Comparison of ENCODE assay signal across 8 cellular contexts in the genomic region with DNA sequence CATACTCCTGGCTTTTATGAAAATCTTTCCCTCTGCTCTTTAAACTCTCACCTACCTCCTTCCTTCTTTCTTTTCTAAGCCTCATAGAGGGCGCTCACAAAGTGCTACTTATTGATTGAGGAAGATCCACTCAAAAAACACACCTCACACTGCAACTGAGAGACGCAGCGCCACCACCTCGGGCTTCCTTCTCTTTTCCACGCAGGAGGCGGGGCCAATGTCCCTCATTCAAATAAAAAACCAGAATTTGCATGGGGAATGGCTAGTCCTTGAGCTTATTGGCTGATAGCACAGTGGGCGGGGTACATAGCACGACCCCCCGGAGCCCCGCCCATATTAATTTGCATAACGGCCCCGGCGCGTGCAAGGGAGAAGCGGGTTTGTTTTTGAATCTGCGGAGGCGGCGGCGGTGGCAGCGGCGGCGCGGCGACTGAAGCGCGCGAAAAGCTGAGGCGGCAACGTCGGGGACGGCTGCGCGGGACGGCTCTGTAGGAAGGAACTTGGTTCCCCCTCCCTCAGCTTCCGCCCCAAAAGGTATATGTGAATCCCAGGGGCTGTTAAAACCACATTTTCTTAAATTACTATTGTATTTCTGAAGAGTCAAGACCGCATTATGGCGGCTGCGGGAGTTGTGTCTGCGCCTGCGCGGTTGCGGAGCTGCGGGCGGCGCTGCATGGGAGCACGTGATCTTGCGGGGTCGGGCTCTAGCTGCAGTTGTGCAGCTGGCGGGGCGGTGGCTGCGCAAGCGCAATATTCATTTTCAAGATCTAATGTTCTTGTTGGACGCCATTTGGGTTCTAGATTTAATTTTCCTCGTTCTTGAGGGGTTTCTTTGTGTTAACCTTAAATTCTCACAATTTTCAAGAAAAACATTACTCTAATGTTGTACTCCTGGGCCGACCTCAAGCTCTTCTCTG. TPM values are rescaled to one million over a fixed set of nuclear protein-coding genes. Genes with fewer than 3 reads are reported as not detected.
A peak's percentile ranks its signal among the peaks of the same experiment; 100 is the strongest.
DNase-seq lines count a peak whose midpoint lies in the region; ATAC-seq and TF ChIP-seq lines count a peak whose summit lies in the region.

A gene with protein sequence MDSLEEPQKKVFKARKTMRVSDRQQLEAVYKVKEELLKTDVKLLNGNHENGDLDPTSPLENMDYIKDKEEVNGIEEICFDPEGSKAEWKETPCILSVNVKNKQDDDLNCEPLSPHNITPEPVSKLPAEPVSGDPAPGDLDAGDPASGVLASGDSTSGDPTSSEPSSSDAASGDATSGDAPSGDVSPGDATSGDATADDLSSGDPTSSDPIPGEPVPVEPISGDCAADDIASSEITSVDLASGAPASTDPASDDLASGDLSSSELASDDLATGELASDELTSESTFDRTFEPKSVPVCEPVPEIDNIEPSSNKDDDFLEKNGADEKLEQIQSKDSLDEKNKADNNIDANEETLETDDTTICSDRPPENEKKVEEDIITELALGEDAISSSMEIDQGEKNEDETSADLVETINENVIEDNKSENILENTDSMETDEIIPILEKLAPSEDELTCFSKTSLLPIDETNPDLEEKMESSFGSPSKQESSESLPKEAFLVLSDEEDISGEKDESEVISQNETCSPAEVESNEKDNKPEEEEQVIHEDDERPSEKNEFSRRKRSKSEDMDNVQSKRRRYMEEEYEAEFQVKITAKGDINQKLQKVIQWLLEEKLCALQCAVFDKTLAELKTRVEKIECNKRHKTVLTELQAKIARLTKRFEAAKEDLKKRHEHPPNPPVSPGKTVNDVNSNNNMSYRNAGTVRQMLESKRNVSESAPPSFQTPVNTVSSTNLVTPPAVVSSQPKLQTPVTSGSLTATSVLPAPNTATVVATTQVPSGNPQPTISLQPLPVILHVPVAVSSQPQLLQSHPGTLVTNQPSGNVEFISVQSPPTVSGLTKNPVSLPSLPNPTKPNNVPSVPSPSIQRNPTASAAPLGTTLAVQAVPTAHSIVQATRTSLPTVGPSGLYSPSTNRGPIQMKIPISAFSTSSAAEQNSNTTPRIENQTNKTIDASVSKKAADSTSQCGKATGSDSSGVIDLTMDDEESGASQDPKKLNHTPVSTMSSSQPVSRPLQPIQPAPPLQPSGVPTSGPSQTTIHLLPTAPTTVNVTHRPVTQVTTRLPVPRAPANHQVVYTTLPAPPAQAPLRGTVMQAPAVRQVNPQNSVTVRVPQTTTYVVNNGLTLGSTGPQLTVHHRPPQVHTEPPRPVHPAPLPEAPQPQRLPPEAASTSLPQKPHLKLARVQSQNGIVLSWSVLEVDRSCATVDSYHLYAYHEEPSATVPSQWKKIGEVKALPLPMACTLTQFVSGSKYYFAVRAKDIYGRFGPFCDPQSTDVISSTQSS (plus strand): TSS at position 389 of the 917 bp plus-strand sequence. CDS start 58,234 bp downstream, outside the sequence.

- H3K9me3 ChIP-seq in left lung = no peaks in the 10 kb centered on the region

- H3K27me3 ChIP-seq in BJ (ENCODE audit: control insufficient read depth, insufficient read depth, low read length) (no peaks in the 10 kb centered on the region), left lung (no peaks in the 10 kb centered on the region)

- H3K36me3 ChIP-seq in BJ (ENCODE audit: control insufficient read depth, insufficient read depth, low read length) = peaks cover 1% of the 10 kb centered on the region; the same call in 1 of the 2 replicates
- peaks cover 0 to 7% of the 10 kb centered on the region in 2 donors for H3K36me3 ChIP-seq in left lung

- CTCF ChIA-PET in BJ (lab: Yijun Ruan, JAX) = interaction anchor here (0.6 to 2.2 kb wide), 14 partner anchors 13 to 537 kb away, joined by 3 to 12 read pairs (median 3); no protein-coding TSS in a partner anchor

- POLR2A ChIA-PET in BJ (lab: Charles Lee) = interaction anchor here (0.6 to 1.4 kb wide), 6 partner anchors 19 to 1465 kb away, joined by 3 to 9 read pairs (median 4); no protein-coding TSS in a partner anchor

- DNase-seq in BJ (ENCODE audit: low read depth) (peak; percentile 88), GM19238 (ENCODE audit: insufficient read length, low spot score) (peak; percentile 76), NCI-H526 treated with DMSO at 0.1 percent for 48 hours (lab: John Stamatoyannopoulos, UW) (peak; percentile 75), dermis blood vessel endothelial cell (peak; percentile 98), left lung (peak; percentile 95 to 96)
- DNase-seq in activated CD4-positive, alpha-beta T cell treated with anti-CD3 and anti-CD28 coated beads, Interleukin-2, amount 50 U/mL, for 4 hours = peak; percentile 93 to 94
- DNase-seq in stimulated activated CD4-positive, alpha-beta T cell treated with anti-CD3 and anti-CD28 coated beads, Interleukin-2, amount 100 ng/mL, for 48 hours = peak; percentile 88 to 90

- H3K27ac ChIP-seq in left lung = peak within 1 kb of the TSS; percentile 97 to 98

- H3K4me1 ChIP-seq in left lung = peaks cover 0 to 32% of the 10 kb centered on the region in 2 donors

- ATAC-seq in HG03442 (IDR thresholded peaks at IDR 0.05; ENCODE audit: unreplicated experiment) (peak; percentile 76), left lung (peak; percentile 97)

- peak; percentile 41 for TF ChIP-seq CTCF in BJ (IDR thresholded peaks at IDR 0.05; ENCODE audit: insufficient read depth, low read depth, low read length)
- no peak for TF ChIP-seq CTCF in left lung (IDR thresholded peaks at IDR 0.05)

- H3K4me3 ChIP-seq in BJ (ENCODE audit: low read depth, low read length) (peak within 1 kb of the TSS; percentile 91), left lung (peak within 1 kb of the TSS; percentile 47 to 55)

- intact Hi-C loops in left lung (cut with DNase I) = no loop called here

RNA-seq across cellular contexts. Expression of the gene that starts here (rescaled TPM):
- polyA plus RNA-seq in BJ (2011; rRNA removed) = 8.1 and 10.2 TPM in 2 replicates
- 32.6 and 42.2 TPM in 2 replicates for polyA minus RNA-seq in BJ (2011; rRNA and poly(A)+ RNA removed)
- total RNA-seq in dermis blood vessel endothelial cell (32.3 and 36.8 TPM in 2 replicates), left lung (10 to 100 TPM; 78.7 to 84.8 TPM)

Comparison
In these comparisons a context has a peak if more than half of its experiments do, and no peak if none do; other contexts are left out.
1. Peak in every context shown above with its lines: DNase-seq, ATAC-seq, H3K4me3 ChIP-seq and H3K27ac ChIP-seq.